Comparison of ENCODE assay signal across 21 cellular contexts in the genomic region with DNA sequence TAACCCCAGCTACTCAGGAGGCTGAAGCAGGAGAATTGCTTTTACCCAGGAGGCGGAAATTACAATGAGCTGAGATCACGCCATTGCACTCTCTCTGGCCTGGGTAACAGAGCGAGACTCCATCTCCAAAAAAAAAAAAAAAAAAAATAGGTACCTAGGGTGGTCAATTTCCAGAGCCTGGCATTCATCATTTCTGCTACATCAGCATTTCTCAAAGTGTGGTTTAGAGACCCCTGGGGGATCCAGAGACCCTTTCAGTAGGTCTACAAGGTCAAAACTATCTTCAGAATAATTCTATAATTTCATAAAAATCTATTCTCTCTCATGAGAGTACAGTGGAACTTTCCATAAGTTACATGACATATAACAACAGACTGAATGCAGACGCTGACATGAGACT. TPM values are rescaled to one million over a fixed set of nuclear protein-coding genes. Genes with fewer than 3 reads are reported as not detected.
DNase-seq lines count a peak whose midpoint lies in the region; ATAC-seq, FAIRE-seq and TF ChIP-seq lines count a peak whose summit lies in the region.
"Had no signal": no experiment of that assay in that cellular context is flagged by ENCODE, and none has a peak within 500 bp of the region (broad histone marks: within the 10 kb centered on the region; RNA-seq: fewer than 3 reads in every experiment).

No MANE protein-coding gene starts in this region.

- no peaks in the 10 kb centered on the region for H3K9me2 ChIP-seq in OCI-LY1 (ENCODE audit: low read depth, low read length)

- WGBS in HepG2 (ENCODE audit: low lambda C conversion rate), result 99% methylated on average over 4 of the region's 4 CpGs
- WGBS in right lobe of liver (ENCODE audit: insufficient coverage, low coverage, low lambda C conversion rate, missing lambda C conversion rate), result 100% methylated on average over 4 of the region's 4 CpGs
- 91% methylated on average over 2 of the region's 4 CpGs; no CpG with 5 or more reads in 1 of the 2 experiments for WGBS in H1 (ENCODE audit: extremely low coverage in 1 of 2, insufficient coverage in 1 of 2, insufficient read length in 1 of 2, insufficient replicate concordance in 2 of 2, low coverage in 1 of 2, low lambda C conversion rate in 2 of 2, missing lambda C conversion rate in 1 of 2), 2 experiments
- WGBS in mesendoderm (ENCODE audit: extremely low coverage, insufficient coverage, low lambda C conversion rate), result no CpG with 5 or more reads among the region's 4 CpGs
- 95 to 97% methylated on average over 4 of the region's 4 CpGs for WGBS in pancreas, 2 donors

- FAIRE-seq in HepG2 (lab: Jason Lieb, UNC) (no peak), H1 (lab: Jason Lieb, UNC) (no peak), pancreas (lab: Jason Lieb, UNC) (no peak)
- FAIRE-seq: GM12891 had no signal

- in situ Hi-C loops in HepG2 (cut with HindIII; ENCODE audit: extremely low pct_ligation_motif_present, low pct_unique_long_range_greater_than_20kb), result no loop called here

- H4K20me1 ChIP-seq in HepG2 (ENCODE audit: insufficient read depth, low read length) (no peaks in the 10 kb centered on the region; the same call in 1 of the 2 replicates), OCI-LY1 (ENCODE audit: insufficient read depth, low read length) (no peaks in the 10 kb centered on the region), H1 (replicated peaks in 1 of 2; ENCODE audit: control insufficient read depth in 1 of 2, insufficient read depth in 2 of 2, low read length in 2 of 2) (peaks cover 2% of the 10 kb centered on the region in 2 experiments)

- H2AFZ ChIP-seq in HepG2 (ENCODE audit: low read length) (no peak overlapping the region), OCI-LY1 (ENCODE audit: low read length) (no peak overlapping the region), H1 (ENCODE audit: low read length) (no peak overlapping the region)

- TF ChIP-seq RAD21 in HepG2 (CRISPR knock-in tag; IDR thresholded peaks at IDR 0.05), result no peak
- no peak for TF ChIP-seq RAD21 in H1 (IDR thresholded peaks at IDR 0.05 in 1 of 2, conservative IDR thresholded peaks at IDR 0.05 in 1 of 2; ENCODE audit: low read depth in 2 of 2, low read length in 2 of 2)

- H3K27me3 ChIP-seq in HepG2 (ENCODE audit: control insufficient read depth in 1 of 2, insufficient read depth in 2 of 2, low read length in 2 of 2) (no peaks in the 10 kb centered on the region), right lobe of liver (no peaks in the 10 kb centered on the region), OCI-LY1 (ENCODE audit: insufficient read depth, low read length) (no peaks in the 10 kb centered on the region), H1 (replicated peaks in 1 of 4; ENCODE audit: control insufficient read depth in 3 of 4, extremely low read depth in 1 of 4, insufficient read depth in 3 of 4, low read length in 3 of 4) (no peaks in the 10 kb centered on the region), mesendoderm (ENCODE audit: insufficient read depth, low read length, poor library complexity) (no peaks in the 10 kb centered on the region), pancreas (no peaks in the 10 kb centered on the region)
- H3K27me3 ChIP-seq: BE2C, BLaER1 had no signal

- H2BK5ac ChIP-seq in H1 (ENCODE audit: low read depth, low read length), result no peak overlapping the region
- no peak overlapping the region for H2BK5ac ChIP-seq in mesendoderm (ENCODE audit: low read length)

- H3K79me2 ChIP-seq in HepG2 (ENCODE audit: insufficient read depth, low read length), result peaks cover 8% of the 10 kb centered on the region
- H3K79me2 ChIP-seq in OCI-LY1 (ENCODE audit: insufficient read depth, low read length), result no peaks in the 10 kb centered on the region; the same call in 1 of the 2 replicates
- H3K79me2 ChIP-seq in H1 (ENCODE audit: control insufficient read depth in 1 of 2, insufficient read depth in 2 of 2, low read length in 2 of 2), result peaks cover 0 to 31% of the 10 kb centered on the region in 2 experiments; a peak in 2 of 4 replicates
- H3K79me2 ChIP-seq in mesendoderm (ENCODE audit: control insufficient read depth, insufficient read depth, low read length), result peaks cover 2% of the 10 kb centered on the region

- no peak overlapping the region for H3K56ac ChIP-seq in H1 (replicated peaks; ENCODE audit: insufficient read length, low read depth, low read length)
- no peak overlapping the region for H3K56ac ChIP-seq in mesendoderm (ENCODE audit: low read length)

- H2BK120ac ChIP-seq in H1 (replicated peaks; ENCODE audit: low read depth, low read length), result no peak overlapping the region
- no peak overlapping the region for H2BK120ac ChIP-seq in mesendoderm (ENCODE audit: low read depth, low read length)

- H3K4me1 ChIP-seq in HepG2 (ENCODE audit: insufficient read depth, low read length) (no peaks in the 10 kb centered on the region), right lobe of liver (no peaks in the 10 kb centered on the region), OCI-LY1 (ENCODE audit: insufficient read depth, low read length, severe bottlenecking) (peaks cover 5% of the 10 kb centered on the region), H1 (replicated peaks in 1 of 4; ENCODE audit: control insufficient read depth in 3 of 4, insufficient read depth in 4 of 4, low read length in 3 of 4) (no peaks in the 10 kb centered on the region), mesendoderm (ENCODE audit: control insufficient read depth, low read depth, low read length) (no peaks in the 10 kb centered on the region), pancreas (no peaks in the 10 kb centered on the region)
- H3K4me1 ChIP-seq: BLaER1 had no signal

- no peak overlapping the region for H3K18ac ChIP-seq in H1 (ENCODE audit: extremely low read depth, low read length)
- no peak overlapping the region for H3K18ac ChIP-seq in mesendoderm (ENCODE audit: low read length)

- no peak for TF ChIP-seq POLR2A in HepG2 (IDR thresholded peaks at IDR 0.05; ENCODE audit: insufficient read depth in 1 of 2, low read depth in 2 of 2, low read length in 2 of 2)
- TF ChIP-seq POLR2A in right lobe of liver (IDR thresholded peaks at IDR 0.05), result no peak
- TF ChIP-seq POLR2A in H1 (IDR thresholded peaks at IDR 0.05; ENCODE audit: control extremely low read depth in 1 of 2, low read depth in 2 of 2, low read length in 2 of 2), result no peak

- H2BK15ac ChIP-seq in H1 (ENCODE audit: low read length) (no peak overlapping the region), mesendoderm (replicated peaks; ENCODE audit: low read depth) (no peak overlapping the region)

- H3K9me3 ChIP-seq in HepG2 (ENCODE audit: low read length), result no peaks in the 10 kb centered on the region
- H3K9me3 ChIP-seq in right lobe of liver, result no peaks in the 10 kb centered on the region
- H3K9me3 ChIP-seq in OCI-LY1 (ENCODE audit: low read length), result no peaks in the 10 kb centered on the region
- H3K9me3 ChIP-seq in H1 (ENCODE audit: insufficient read depth in 2 of 2, low read depth in 1 of 2, low read length in 1 of 2), result no peaks in the 10 kb centered on the region
- H3K9me3 ChIP-seq in pancreas, result no peaks in the 10 kb centered on the region
- H3K9me3 ChIP-seq: BE2C, BLaER1 had no signal

- H3K4me3 ChIP-seq in HepG2 (replicated peaks in 1 of 3; ENCODE audit: insufficient read depth in 1 of 3, low read depth in 2 of 3, low read length in 3 of 3) (no peak overlapping the region), right lobe of liver (no peak overlapping the region), OCI-LY1 (ENCODE audit: low read depth, low read length, poor library complexity, severe bottlenecking) (no peak overlapping the region), H1 (ENCODE audit: extremely low read depth in 1 of 4, insufficient read depth in 2 of 4, low read depth in 3 of 4, low read length in 4 of 4) (no peak overlapping the region), mesendoderm (ENCODE audit: low read length) (no peak overlapping the region), pancreas (no peak overlapping the region)
- H3K4me3 ChIP-seq: BLaER1 had no signal

- DNase-seq in HepG2 (ENCODE audit: low spot score) (no peak), right lobe of liver (no peak), H1 (ENCODE audit: low read depth in 1 of 2, low spot score in 2 of 2) (no peak), mesendoderm (peak; percentile 12), NCI-H226 (no peak), pancreas (no peak)
- DNase-seq: ACHN; BE2C; C1 segment of cervical spinal cord; CD4-positive, alpha-beta memory T cell; CD4-positive, CD25-positive, alpha-beta regulatory T cell; CD8-positive, alpha-beta memory T cell; COR-L47; DMS79 treated with DMSO at 0.1 percent for 48 hours; GF-D8 had no signal

- no peak for TF ChIP-seq CTCF in HepG2 (CRISPR knock-in tag; IDR thresholded peaks at IDR 0.05)
- TF ChIP-seq CTCF in right lobe of liver (IDR thresholded peaks at IDR 0.05), result no peak
- TF ChIP-seq CTCF in OCI-LY1 (IDR thresholded peaks at IDR 0.05; ENCODE audit: low read length), result no peak
- TF ChIP-seq CTCF in H1 (IDR thresholded peaks at IDR 0.05; ENCODE audit: control extremely low read depth in 1 of 3, insufficient read depth in 1 of 3, low read depth in 1 of 3, low read length in 3 of 3), result no peak
- TF ChIP-seq CTCF in pancreas (IDR thresholded peaks at IDR 0.05), result no peak

- H2BK20ac ChIP-seq in H1 (ENCODE audit: low read length), result no peak overlapping the region

- POLR2A ChIA-PET in HepG2 (lab: Yijun Ruan, JAX), result interaction anchor here (1.3 kb wide), 1 partner anchor 35 kb away, joined by 4 read pairs; the partner anchor contains the start of gene COX14
- POLR2A ChIA-PET in H1 (lab: Charles Lee; ENCODE audit: partially characterized antibody), result interaction anchor here (1.2 to 2.5 kb wide), 4 partner anchors 9 to 62 kb away, joined by 3 to 11 read pairs (median 5); partner anchors contain the start of genes CERS5 and SMARCD1

- CTCF ChIA-PET in HepG2 (lab: Yijun Ruan, JAX; ENCODE audit: low intra/inter-chr PET ratio, low total read pairs) (no interaction called here), H1 (lab: Charles Lee; ENCODE audit: partially characterized antibody) (interaction anchor here (0.6 to 4.8 kb wide), 10 partner anchors 11 to 741 kb away, joined by 3 to 28 read pairs (median 4); partner anchors contain the start of gene CERS5)

- ATAC-seq in HepG2 (no peak), right lobe of liver (no peak), GM19035 (IDR thresholded peaks at IDR 0.05; ENCODE audit: unreplicated experiment) (no peak), pancreas (no peak)

- H4K5ac ChIP-seq in H1 (ENCODE audit: insufficient read length, low read depth, low read length), result no peak overlapping the region
- H4K5ac ChIP-seq in mesendoderm (ENCODE audit: low read length), result no peak overlapping the region

- H3K27ac ChIP-seq in HepG2 (ENCODE audit: extremely low read length, insufficient read depth, low read length) (no peak overlapping the region), right lobe of liver (no peak overlapping the region), OCI-LY1 (ENCODE audit: low read depth, low read length, poor library complexity, severe bottlenecking) (peak overlapping the region; percentile 49), H1 (ENCODE audit: low read depth, low read length) (no peak overlapping the region), mesendoderm (ENCODE audit: low read depth, low read length) (no peak overlapping the region), pancreas (no peak overlapping the region)
- H3K27ac ChIP-seq: 22Rv1, BLaER1 had no signal

- no peaks in the 10 kb centered on the region for H3F3A ChIP-seq in OCI-LY1 (ENCODE audit: insufficient read depth, low read length)

- H2AK5ac ChIP-seq in H1 (ENCODE audit: low read depth, low read length) (no peak overlapping the region), mesendoderm (ENCODE audit: low read length) (no peak overlapping the region)

- no peak overlapping the region for H3K4me2 ChIP-seq in HepG2 (ENCODE audit: low read depth, low read length)
- H3K4me2 ChIP-seq in OCI-LY1 (ENCODE audit: low read length), result no peak overlapping the region
- no peak overlapping the region for H3K4me2 ChIP-seq in H1 (ENCODE audit: insufficient read depth in 1 of 2, low read depth in 2 of 2, low read length in 2 of 2)
- no peak overlapping the region for H3K4me2 ChIP-seq in mesendoderm (ENCODE audit: low read length)
- H3K4me2 ChIP-seq: BLaER1 had no signal

- H3K23me2 ChIP-seq in H1 (ENCODE audit: low read depth, low read length), result no peaks in the 10 kb centered on the region

- no peak overlapping the region for H4K8ac ChIP-seq in H1 (ENCODE audit: extremely low read depth, insufficient read depth, low read length)
- no peak overlapping the region for H4K8ac ChIP-seq in mesendoderm (ENCODE audit: low read depth, low read length)

- H3K23ac ChIP-seq in H1 (ENCODE audit: insufficient read length) (no peak overlapping the region), mesendoderm (ENCODE audit: low read length) (no peak overlapping the region)

- intact Hi-C loops in HepG2 (cut with micrococcal nuclease; ENCODE audit: unreplicated experiment) (no loop called here), right lobe of liver (cut with DNase I) (no loop called here), pancreas (cut with DNase I) (no loop called here)

- H3K4ac ChIP-seq in H1 (replicated peaks; ENCODE audit: insufficient read length, low read depth, low read length), result no peak overlapping the region
- no peak overlapping the region for H3K4ac ChIP-seq in mesendoderm (ENCODE audit: low read depth, low read length)

- H2BK12ac ChIP-seq in H1 (ENCODE audit: low read depth, low read length), result no peak overlapping the region

- H3K14ac ChIP-seq in H1 (ENCODE audit: insufficient read length), result no peak overlapping the region

- no peak overlapping the region for H4K91ac ChIP-seq in H1 (replicated peaks; ENCODE audit: insufficient read length, low read length)

- H3K36me3 ChIP-seq in HepG2 (replicated peaks in 1 of 2; ENCODE audit: control insufficient read depth in 1 of 2, insufficient read depth in 2 of 2, low read length in 2 of 2) (peaks cover 0 to 15% of the 10 kb centered on the region in 2 experiments; a peak in 2 of 5 replicates), right lobe of liver (peaks cover 0 to 4% (median 0%) of the 10 kb centered on the region in 4 donors), OCI-LY1 (ENCODE audit: insufficient read depth, low read length) (peaks cover 14% of the 10 kb centered on the region; the same call in 1 of the 2 replicates), H1 (ENCODE audit: control insufficient read depth in 2 of 4, insufficient read depth in 4 of 4, low read length in 3 of 4) (peaks cover 0 to 6% (median 3%) of the 10 kb centered on the region in 4 experiments; a peak in 5 of 8 replicates), mesendoderm (ENCODE audit: control insufficient read depth, insufficient read depth, low read length) (no peaks in the 10 kb centered on the region), pancreas (no peaks in the 10 kb centered on the region)

- BruUV-seq in HepG2 (replicated peaks; lab: Mats Ljungman, UMichigan), result no TSS peak

- no peaks in the 10 kb centered on the region; the same call in 1 of the 2 replicates for H3K79me1 ChIP-seq in H1 (ENCODE audit: low read depth, low read length)
- peaks cover 5% of the 10 kb centered on the region for H3K79me1 ChIP-seq in mesendoderm (ENCODE audit: low read length)

- H3K9ac ChIP-seq in HepG2 (ENCODE audit: insufficient read depth, low read depth, low read length) (no peak overlapping the region), OCI-LY1 (ENCODE audit: low read length) (no peak overlapping the region), H1 (replicated peaks in 1 of 4; ENCODE audit: extremely low read depth in 1 of 4, low read depth in 3 of 4, low read length in 3 of 4) (no peak overlapping the region), mesendoderm (ENCODE audit: low read length) (no peak overlapping the region)
- H3K9ac ChIP-seq: BLaER1 had no signal

- TF ChIP-seq EP300 in HepG2 (IDR thresholded peaks at IDR 0.05; ENCODE audit: low read depth in 2 of 2, low read length in 2 of 2), result no peak
- no peak for TF ChIP-seq EP300 in HepG2 (CRISPR knock-in tag; IDR thresholded peaks at IDR 0.05; ENCODE audit: borderline replicate concordance)
- no peak for TF ChIP-seq EP300 in H1 (IDR thresholded peaks at IDR 0.05; ENCODE audit: borderline replicate concordance in 1 of 2, low read depth in 2 of 2, low read length in 2 of 2)

RNA-seq across cellular contexts. Expression of gene CERS5, which starts 19.9 kb away (rescaled TPM):
- total RNA-seq in HepG2 (2016; rRNA removed; fragmentation: Illumina TruSeq; extraction: Trizol) (15.3 and 22.3 TPM in 2 replicates), right lobe of liver (10 to 100 TPM in 2 of 6 experiments, 1 to 10 TPM in 4; 5.0 to 12.0 (median 8.0) TPM), pancreas (10 to 100 TPM; 12.9 to 22.8 (median 15.6) TPM)
- 10.3 and 12.1 TPM in 2 replicates for total RNA-seq in HepG2 (2016; cell fraction: cytosol; rRNA removed; fragmentation: Illumina TruSeq; extraction: Trizol; ENCODE audit: low read depth)
- total RNA-seq in HepG2 (2016; cell fraction: insoluble cytoplasmic fraction; rRNA removed; fragmentation: Illumina TruSeq; extraction: Trizol), result 13.6 and 22.8 TPM in 2 replicates
- total RNA-seq in HepG2 (2016; cell fraction: membrane; rRNA removed; fragmentation: Illumina TruSeq; extraction: Trizol), result 18.3 and 19.2 TPM in 2 replicates
- total RNA-seq in HepG2 (2016; cell fraction: nucleus; rRNA removed; fragmentation: Illumina TruSeq; extraction: Trizol), result 34.1 and 37.5 TPM in 2 replicates
- polyA plus RNA-seq in HepG2 (2011; rRNA removed) (37.5 and 48.8 TPM in 2 replicates), H1 (2011; rRNA removed) (75.8 and 119 TPM in 2 replicates), pancreas (10 to 100 TPM; 48.0 to 84.3 TPM)
- polyA plus RNA-seq in HepG2 (2011; cell fraction: cytosol; rRNA removed), result 24.8 and 42.9 TPM in 2 replicates
- 37.4 and 42.7 TPM in 2 replicates for polyA plus RNA-seq in HepG2 (2011; cell fraction: nucleus; rRNA removed)
- polyA plus RNA-seq in HepG2 (2012), result 18.5 and 22.9 TPM in 2 replicates
- polyA plus RNA-seq in HepG2 (2016; cell fraction: cytosol; fragmentation: Illumina TruSeq; extraction: Trizol; ENCODE audit: low read depth), result 11.3 and 11.6 TPM in 2 replicates
- 16.0 and 16.6 TPM in 2 replicates for polyA plus RNA-seq in HepG2 (2016; cell fraction: insoluble cytoplasmic fraction; fragmentation: Illumina TruSeq; extraction: Trizol; ENCODE audit: low read depth)
- 17.8 and 18.4 TPM in 2 replicates for polyA plus RNA-seq in HepG2 (2016; cell fraction: membrane; fragmentation: Illumina TruSeq; extraction: Trizol; ENCODE audit: low read depth)
- polyA plus RNA-seq in HepG2 (2016; cell fraction: nucleus; fragmentation: Illumina TruSeq; extraction: Trizol; ENCODE audit: insufficient read depth, low read depth), result 69.6 and 73.1 TPM in 2 replicates
- polyA minus RNA-seq in HepG2 (2011; rRNA and poly(A)+ RNA removed; ENCODE audit: low replicate concordance), result 54.7 and 68.3 TPM in 2 replicates
- 16.2 and 19.3 TPM in 2 replicates for polyA minus RNA-seq in HepG2 (2011; cell fraction: cytosol; rRNA and poly(A)+ RNA removed)
- polyA minus RNA-seq in HepG2 (2011; cell fraction: nucleus; rRNA and poly(A)+ RNA removed), result 29.5 and 31.8 TPM in 2 replicates
- total RNA-seq in H1 (2021; fragmentation: NEBNext Ultra II Directional; extraction: Animal tissue kit (Norgen Biotek cat#: 25700)), result 58.5 and 69.2 TPM in 2 replicates
- 67.9 TPM for polyA plus RNA-seq in H1 (2011; cell fraction: cytosol; rRNA removed)
- 66.1 TPM for polyA plus RNA-seq in H1 (2011; cell fraction: nucleus; rRNA removed)
- 49.6 to 66.4 TPM (median 60.5 TPM) in 4 replicates for polyA plus RNA-seq in H1 (2012, experiment 1 of 2)
- 37.1 TPM for polyA plus RNA-seq in H1 (2012, experiment 2 of 2)
- 49.5 TPM for polyA plus RNA-seq in H1 (2013, experiment 1 of 2)
- 56.9 TPM for polyA plus RNA-seq in H1 (2013, experiment 2 of 2)
- 146 TPM in 2 replicates for polyA minus RNA-seq in H1 (2011; rRNA and poly(A)+ RNA removed)
- 36.5 TPM for polyA minus RNA-seq in H1 (2011; cell fraction: cytosol; rRNA and poly(A)+ RNA removed)
- polyA minus RNA-seq in H1 (2011; cell fraction: nucleus; rRNA and poly(A)+ RNA removed), result 80.0 TPM
- 37.5 TPM for polyA plus RNA-seq in mesendoderm (2013, experiment 1 of 2)
- 35.9 TPM for polyA plus RNA-seq in mesendoderm (2013, experiment 2 of 2)

RNA-seq across cellular contexts. Expression of gene COX14, which starts 35.2 kb away (rescaled TPM):
- total RNA-seq in HepG2 (2016; rRNA removed; fragmentation: Illumina TruSeq; extraction: Trizol) (71.6 and 82.0 TPM in 2 replicates), right lobe of liver (10 to 100 TPM; 37.7 to 67.5 (median 50.6) TPM), pancreas (10 to 100 TPM; 16.8 to 29.3 (median 20.9) TPM)
- 62.2 and 107 TPM in 2 replicates for total RNA-seq in HepG2 (2016; cell fraction: cytosol; rRNA removed; fragmentation: Illumina TruSeq; extraction: Trizol; ENCODE audit: low read depth)
- total RNA-seq in HepG2 (2016; cell fraction: insoluble cytoplasmic fraction; rRNA removed; fragmentation: Illumina TruSeq; extraction: Trizol), result 70.2 and 88.8 TPM in 2 replicates
- 84.4 and 106 TPM in 2 replicates for total RNA-seq in HepG2 (2016; cell fraction: membrane; rRNA removed; fragmentation: Illumina TruSeq; extraction: Trizol)
- 18.4 and 19.5 TPM in 2 replicates for total RNA-seq in HepG2 (2016; cell fraction: nucleus; rRNA removed; fragmentation: Illumina TruSeq; extraction: Trizol)
- polyA plus RNA-seq in HepG2 (2011; rRNA removed) (53.0 and 55.0 TPM in 2 replicates), H1 (2011; rRNA removed) (84.3 and 102 TPM in 2 replicates), pancreas (10 to 100 TPM; 36.5 to 62.0 TPM)
- polyA plus RNA-seq in HepG2 (2011; cell fraction: cytosol; rRNA removed), result 64.0 and 68.8 TPM in 2 replicates
- polyA plus RNA-seq in HepG2 (2011; cell fraction: nucleus; rRNA removed), result 15.7 and 16.8 TPM in 2 replicates
- polyA plus RNA-seq in HepG2 (2012), result 30.1 and 33.7 TPM in 2 replicates
- 46.3 and 86.6 TPM in 2 replicates for polyA plus RNA-seq in HepG2 (2016; cell fraction: cytosol; fragmentation: Illumina TruSeq; extraction: Trizol; ENCODE audit: low read depth)
- polyA plus RNA-seq in HepG2 (2016; cell fraction: insoluble cytoplasmic fraction; fragmentation: Illumina TruSeq; extraction: Trizol; ENCODE audit: low read depth), result 52.0 and 58.2 TPM in 2 replicates
- 51.4 and 62.9 TPM in 2 replicates for polyA plus RNA-seq in HepG2 (2016; cell fraction: membrane; fragmentation: Illumina TruSeq; extraction: Trizol; ENCODE audit: low read depth)
- 29.1 and 31.5 TPM in 2 replicates for polyA plus RNA-seq in HepG2 (2016; cell fraction: nucleus; fragmentation: Illumina TruSeq; extraction: Trizol; ENCODE audit: insufficient read depth, low read depth)
- polyA minus RNA-seq in HepG2 (2011; rRNA and poly(A)+ RNA removed; ENCODE audit: low replicate concordance), result 27.5 and 131 TPM in 2 replicates
- 8.7 and 10.3 TPM in 2 replicates for polyA minus RNA-seq in HepG2 (2011; cell fraction: cytosol; rRNA and poly(A)+ RNA removed)
- 10.3 and 10.8 TPM in 2 replicates for polyA minus RNA-seq in HepG2 (2011; cell fraction: nucleus; rRNA and poly(A)+ RNA removed)
- 38.5 and 40.1 TPM in 2 replicates for total RNA-seq in H1 (2021; fragmentation: NEBNext Ultra II Directional; extraction: Animal tissue kit (Norgen Biotek cat#: 25700))
- polyA plus RNA-seq in H1 (2011; cell fraction: cytosol; rRNA removed), result 79.1 TPM
- 51.9 TPM for polyA plus RNA-seq in H1 (2011; cell fraction: nucleus; rRNA removed)
- 47.2 to 55.2 TPM (median 54.2 TPM) in 4 replicates for polyA plus RNA-seq in H1 (2012, experiment 1 of 2)
- 82.9 TPM for polyA plus RNA-seq in H1 (2012, experiment 2 of 2)
- polyA plus RNA-seq in H1 (2013, experiment 1 of 2), result 70.4 TPM
- 71.0 TPM for polyA plus RNA-seq in H1 (2013, experiment 2 of 2)
- 22.0 and 26.2 TPM in 2 replicates for polyA minus RNA-seq in H1 (2011; rRNA and poly(A)+ RNA removed)
- 15.9 TPM for polyA minus RNA-seq in H1 (2011; cell fraction: cytosol; rRNA and poly(A)+ RNA removed)
- 20.6 TPM for polyA minus RNA-seq in H1 (2011; cell fraction: nucleus; rRNA and poly(A)+ RNA removed)
- polyA plus RNA-seq in mesendoderm (2013, experiment 1 of 2), result 64.1 TPM
- polyA plus RNA-seq in mesendoderm (2013, experiment 2 of 2), result 58.6 TPM

RNA-seq across cellular contexts. Expression of gene GPD1, which starts 43.5 kb away (rescaled TPM):
- total RNA-seq in HepG2 (2016; rRNA removed; fragmentation: Illumina TruSeq; extraction: Trizol) (30.6 and 38.1 TPM in 2 replicates), right lobe of liver (100 to 1,000 TPM in 3 of 6 experiments, 10 to 100 TPM in 3; 43.6 to 210 (median 110) TPM), pancreas (10 to 100 TPM in 1 of 6 donors, 1 to 10 TPM in 1, under 1 TPM in 4; 0.75 to 14.2 (median 0.90) TPM)
- total RNA-seq in HepG2 (2016; cell fraction: cytosol; rRNA removed; fragmentation: Illumina TruSeq; extraction: Trizol; ENCODE audit: low read depth), result 5.3 and 5.6 TPM in 2 replicates
- total RNA-seq in HepG2 (2016; cell fraction: insoluble cytoplasmic fraction; rRNA removed; fragmentation: Illumina TruSeq; extraction: Trizol), result 31.5 and 38.6 TPM in 2 replicates
- 8.7 and 10.6 TPM in 2 replicates for total RNA-seq in HepG2 (2016; cell fraction: membrane; rRNA removed; fragmentation: Illumina TruSeq; extraction: Trizol)
- 10.8 and 11.2 TPM in 2 replicates for total RNA-seq in HepG2 (2016; cell fraction: nucleus; rRNA removed; fragmentation: Illumina TruSeq; extraction: Trizol)
- polyA plus RNA-seq in HepG2 (2011; rRNA removed) (3.7 and 7.2 TPM in 2 replicates), H1 (2011; rRNA removed) (0.45 and 0.53 TPM in 2 replicates), pancreas (10 to 100 TPM in 1 of 2 donors, 1 to 10 TPM in 1; 8.4 to 11.3 TPM)
- 6.2 and 10.3 TPM in 2 replicates for polyA plus RNA-seq in HepG2 (2011; cell fraction: cytosol; rRNA removed)
- 4.8 and 7.4 TPM in 2 replicates for polyA plus RNA-seq in HepG2 (2011; cell fraction: nucleus; rRNA removed)
- polyA plus RNA-seq in HepG2 (2012), result 14.9 and 15.6 TPM in 2 replicates
- 4.0 and 4.8 TPM in 2 replicates for polyA plus RNA-seq in HepG2 (2016; cell fraction: cytosol; fragmentation: Illumina TruSeq; extraction: Trizol; ENCODE audit: low read depth)
- 25.5 and 29.7 TPM in 2 replicates for polyA plus RNA-seq in HepG2 (2016; cell fraction: insoluble cytoplasmic fraction; fragmentation: Illumina TruSeq; extraction: Trizol; ENCODE audit: low read depth)
- polyA plus RNA-seq in HepG2 (2016; cell fraction: membrane; fragmentation: Illumina TruSeq; extraction: Trizol; ENCODE audit: low read depth), result 6.4 and 7.3 TPM in 2 replicates
- 14.8 and 19.3 TPM in 2 replicates for polyA plus RNA-seq in HepG2 (2016; cell fraction: nucleus; fragmentation: Illumina TruSeq; extraction: Trizol; ENCODE audit: insufficient read depth, low read depth)
- 2.2 and 5.6 TPM in 2 replicates for polyA minus RNA-seq in HepG2 (2011; rRNA and poly(A)+ RNA removed; ENCODE audit: low replicate concordance)
- polyA minus RNA-seq in HepG2 (2011; cell fraction: cytosol; rRNA and poly(A)+ RNA removed), result 2.0 and 3.5 TPM in 2 replicates
- 5.7 and 8.7 TPM in 2 replicates for polyA minus RNA-seq in HepG2 (2011; cell fraction: nucleus; rRNA and poly(A)+ RNA removed)
- 0.74 and 1.2 TPM in 2 replicates for total RNA-seq in H1 (2021; fragmentation: NEBNext Ultra II Directional; extraction: Animal tissue kit (Norgen Biotek cat#: 25700))
- 0.88 TPM for polyA plus RNA-seq in H1 (2011; cell fraction: cytosol; rRNA removed)
- polyA plus RNA-seq in H1 (2011; cell fraction: nucleus; rRNA removed), result 1.1 TPM
- 0.65 to 1.2 TPM (median 0.89 TPM) in 4 replicates for polyA plus RNA-seq in H1 (2012, experiment 1 of 2)
- 0.84 TPM for polyA plus RNA-seq in H1 (2012, experiment 2 of 2)
- 0.14 TPM for polyA plus RNA-seq in H1 (2013, experiment 1 of 2)
- 0.15 TPM for polyA plus RNA-seq in H1 (2013, experiment 2 of 2)
- 0.71 and 3.5 TPM in 2 replicates for polyA minus RNA-seq in H1 (2011; rRNA and poly(A)+ RNA removed)
- not detected for polyA minus RNA-seq in H1 (2011; cell fraction: cytosol; rRNA and poly(A)+ RNA removed)
- polyA minus RNA-seq in H1 (2011; cell fraction: nucleus; rRNA and poly(A)+ RNA removed), result 1.00 TPM
- 0.27 TPM for polyA plus RNA-seq in mesendoderm (2013, experiment 1 of 2)
- polyA plus RNA-seq in mesendoderm (2013, experiment 2 of 2), result 0.24 TPM
- total RNA-seq: CD4-positive, CD25-positive, alpha-beta regulatory T cell had no signal
- polyA plus RNA-seq: CD14-positive monocyte; CD4-positive, alpha-beta memory T cell; CD8-positive, alpha-beta memory T cell had no signal

Comparison
In these comparisons a context has a peak if more than half of its experiments do, and no peak if none do; other contexts are left out.
1. Of the 41 proteins assayed by ChIP-seq in both HepG2 and H1: peak only in HepG2: none; only in H1: none; in both: MAFK; in neither: 40.